ENCODE assay signal across 10 cellular contexts in the genomic region with DNA sequence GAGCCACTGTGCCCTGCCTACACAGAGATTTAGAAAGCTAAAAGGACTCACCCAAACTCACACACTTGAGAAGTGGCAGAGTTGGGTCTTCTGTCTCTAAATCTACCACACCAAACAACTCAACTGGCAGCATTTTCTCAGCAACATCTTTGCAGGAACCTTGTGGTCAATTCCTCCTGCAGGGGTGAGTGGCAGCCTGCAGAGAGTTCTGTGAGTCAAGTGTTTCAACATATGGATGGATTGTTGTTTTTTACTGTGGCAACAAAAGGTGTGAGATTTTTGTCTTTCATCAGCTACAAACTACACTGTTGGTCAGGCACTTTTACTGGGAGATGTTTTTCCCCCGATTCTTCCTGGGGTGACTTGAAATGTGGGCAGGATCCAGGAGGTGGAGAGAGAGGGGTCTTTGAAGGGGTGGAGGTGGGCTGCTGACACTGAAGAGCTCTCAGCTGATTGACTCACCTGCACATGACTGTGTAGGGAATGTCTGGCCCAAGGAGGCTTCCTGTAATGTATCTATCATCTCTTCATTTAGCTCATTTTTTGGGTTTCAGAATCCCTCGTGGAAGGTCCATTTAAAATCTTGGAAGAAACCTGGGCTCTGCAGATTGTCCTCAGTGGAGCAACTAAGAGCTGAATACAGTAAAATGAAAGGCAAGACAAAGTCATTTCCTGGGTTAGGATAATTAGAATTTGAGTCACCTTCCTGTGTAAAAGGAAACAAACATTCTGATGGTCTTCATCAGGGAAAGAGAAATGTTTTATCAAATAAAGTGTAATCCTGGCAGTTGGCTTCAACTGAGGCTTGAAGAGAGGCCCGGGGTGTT.
A peak's percentile ranks its signal among the peaks of the same experiment; 100 is the strongest.
DNase-seq lines count a peak whose midpoint lies in the region; ATAC-seq, FAIRE-seq and TF ChIP-seq lines count a peak whose summit lies in the region.
"Had no signal": no experiment of that assay in that cellular context is flagged by ENCODE, and none has a peak within 500 bp of the region (broad histone marks: within the 10 kb centered on the region; RNA-seq: fewer than 3 reads in every experiment).

No MANE protein-coding gene starts in this region.

- H3F3A ChIP-seq in DOHH2 (ENCODE audit: control insufficient read depth, insufficient read depth), result peaks cover 18% of the 10 kb centered on the region

- TF ChIP-seq CTCF in DOHH2 (IDR thresholded peaks at IDR 0.05; ENCODE audit: low read depth, low read length, poor library complexity, severe bottlenecking) (no peak), WERI-Rb-1 (IDR thresholded peaks at IDR 0.05; ENCODE audit: low read depth, low read length) (no peak)

- CTCF ChIA-PET in activated CD8-positive, alpha-beta T cell treated with anti-CD3 and anti-CD28 coated beads, Interleukin-2, amount 10 ng/mL, durations not matched to agents 7 days and 5 days (lab: Charles Lee), result interaction anchor here (1.0 to 1.9 kb wide), 3 partner anchors 9 to 99 kb away, joined by 3 to 13 read pairs (median 3); partner anchors contain the start of gene MSH2

- no peak for TF ChIP-seq POLR2A in GM12892 (IDR thresholded peaks at IDR 0.05; ENCODE audit: low read depth, low read length)

- no peaks in the 10 kb centered on the region for H3K79me2 ChIP-seq in DOHH2 (ENCODE audit: control insufficient read depth, low read length)

- peak; percentile 42 for ATAC-seq in activated CD8-positive, alpha-beta T cell treated with anti-CD3 and anti-CD28 coated beads, Interleukin-2, amount 10 ng/mL, durations not matched to agents 7 days and 5 days

- no peak for FAIRE-seq in GM12892 (lab: Jason Lieb, UNC)

- POLR2A ChIA-PET in activated CD8-positive, alpha-beta T cell treated with anti-CD3 and anti-CD28 coated beads, Interleukin-2, amount 10 ng/mL, durations not matched to agents 7 days and 5 days (lab: Charles Lee), result interaction anchor here (0.7 to 1.2 kb wide), 4 partner anchors 10 to 20 kb away, joined by 3 to 5 read pairs (median 4); no protein-coding TSS in a partner anchor

- H3K27ac ChIP-seq in DOHH2 (ENCODE audit: low read depth, low read length) (peak overlapping the region; percentile 99), WERI-Rb-1 (no peak overlapping the region)
- H3K27ac ChIP-seq: upper lobe of left lung had no signal

- peak overlapping the region; percentile 92 for H3K27ac Mint-ChIP-seq in activated CD8-positive, alpha-beta T cell treated with anti-CD3 and anti-CD28 coated beads, Interleukin-2, amount 10 ng/mL, durations not matched to agents 7 days and 5 days

- H3K9me3 Mint-ChIP-seq in activated CD8-positive, alpha-beta T cell treated with anti-CD3 and anti-CD28 coated beads, Interleukin-2, amount 10 ng/mL, durations not matched to agents 7 days and 5 days (ENCODE audit: insufficient read depth), result peaks cover 26% of the 10 kb centered on the region

- DNase-seq in Jurkat, Clone E6-1 (ENCODE audit: low read depth, low spot score), result peak; percentile 50
- peak; percentile 36 for DNase-seq in activated CD8-positive, alpha-beta T cell treated with anti-CD3 and anti-CD28 coated beads, Interleukin-2, amount 10 ng/mL, durations not matched to agents 7 days and 5 days
- DNase-seq in kidney glomerular epithelial cell (lab: John Stamatoyannopoulos, UW) (peak; percentile 16), WERI-Rb-1 (no peak), NCI-H2196 (lab: John Stamatoyannopoulos, UW; ENCODE audit: unreplicated experiment) (no peak), GM12892 (ENCODE audit: insufficient read length) (no peak), HUDEP-2 (lab: John Stamatoyannopoulos, UW; ENCODE audit: unreplicated experiment in 76 of 76) (no peak)
- DNase-seq: activated gamma-delta T cell, upper lobe of left lung had no signal

- H3K4me3 Mint-ChIP-seq in activated CD8-positive, alpha-beta T cell treated with anti-CD3 and anti-CD28 coated beads, Interleukin-2, amount 10 ng/mL, durations not matched to agents 7 days and 5 days, result peak overlapping the region; percentile 42

- H3K27me3 ChIP-seq in DOHH2 (ENCODE audit: control insufficient read depth, low read length) (no peaks in the 10 kb centered on the region), WERI-Rb-1 (ENCODE audit: insufficient read depth, low read depth, severe bottlenecking) (no peaks in the 10 kb centered on the region)
- H3K27me3 ChIP-seq: upper lobe of left lung had no signal

- H3K9me3 ChIP-seq in DOHH2 (ENCODE audit: control insufficient read depth, insufficient read depth, low read length), result peaks cover 55% of the 10 kb centered on the region
- H3K9me3 ChIP-seq in WERI-Rb-1 (ENCODE audit: severe bottlenecking), result peaks cover 35% of the 10 kb centered on the region

- peaks cover 20% of the 10 kb centered on the region for H3K4me1 Mint-ChIP-seq in activated CD8-positive, alpha-beta T cell treated with anti-CD3 and anti-CD28 coated beads, Interleukin-2, amount 10 ng/mL, durations not matched to agents 7 days and 5 days (ENCODE audit: low read depth)

- peak overlapping the region; percentile 6 for H3K4me3 ChIP-seq in DOHH2 (ENCODE audit: low read length)
- no peak overlapping the region for H3K4me3 ChIP-seq in Jurkat, Clone E6-1 (ENCODE audit: low read length)
- H3K4me3 ChIP-seq in WERI-Rb-1 (ENCODE audit: low read depth, low read length), result no peak overlapping the region
- H3K4me3 ChIP-seq: upper lobe of left lung had no signal

- no peaks in the 10 kb centered on the region for H3K9me2 ChIP-seq in DOHH2 (replicated peaks; ENCODE audit: control insufficient read depth, low read length)

- no peaks in the 10 kb centered on the region for H4K20me1 ChIP-seq in DOHH2 (ENCODE audit: control insufficient read depth, insufficient read depth, low read depth, low read length)

- H3K36me3 Mint-ChIP-seq in activated CD8-positive, alpha-beta T cell treated with anti-CD3 and anti-CD28 coated beads, Interleukin-2, amount 10 ng/mL, durations not matched to agents 7 days and 5 days (ENCODE audit: low read depth), result peaks cover 38% of the 10 kb centered on the region

- peaks cover 41% of the 10 kb centered on the region for H3K36me3 ChIP-seq in DOHH2 (ENCODE audit: control insufficient read depth, low read length)
- H3K36me3 ChIP-seq in WERI-Rb-1, result peaks cover 8% of the 10 kb centered on the region
- H3K36me3 ChIP-seq: upper lobe of left lung had no signal

- H3K4me1 ChIP-seq in DOHH2 (ENCODE audit: control insufficient read depth, low read length), result peaks cover 60% of the 10 kb centered on the region
- H3K4me1 ChIP-seq: upper lobe of left lung had no signal

- peak overlapping the region; percentile 99 for H3K4me2 ChIP-seq in DOHH2 (ENCODE audit: low read length)

- no peaks in the 10 kb centered on the region for H3K27me3 Mint-ChIP-seq in activated CD8-positive, alpha-beta T cell treated with anti-CD3 and anti-CD28 coated beads, Interleukin-2, amount 10 ng/mL, durations not matched to agents 7 days and 5 days (ENCODE audit: low read depth)

Comparison
In these comparisons a context has a peak if more than half of its experiments do, and no peak if none do; other contexts are left out.
1. DNase-seq: peak in Jurkat, Clone E6-1 (single experiment), activated CD8-positive, alpha-beta T cell treated with anti-CD3 and anti-CD28 coated beads, Interleukin-2, amount 10 ng/mL, durations not matched to agents 7 days and 5 days (single experiment) and kidney glomerular epithelial cell (single experiment); none in WERI-Rb-1 (single experiment), NCI-H2196 (single experiment), GM12892 (single experiment) and HUDEP-2 (0 of 76).